Comparison of ENCODE assay signal across 23 cellular contexts in the genomic region with DNA sequence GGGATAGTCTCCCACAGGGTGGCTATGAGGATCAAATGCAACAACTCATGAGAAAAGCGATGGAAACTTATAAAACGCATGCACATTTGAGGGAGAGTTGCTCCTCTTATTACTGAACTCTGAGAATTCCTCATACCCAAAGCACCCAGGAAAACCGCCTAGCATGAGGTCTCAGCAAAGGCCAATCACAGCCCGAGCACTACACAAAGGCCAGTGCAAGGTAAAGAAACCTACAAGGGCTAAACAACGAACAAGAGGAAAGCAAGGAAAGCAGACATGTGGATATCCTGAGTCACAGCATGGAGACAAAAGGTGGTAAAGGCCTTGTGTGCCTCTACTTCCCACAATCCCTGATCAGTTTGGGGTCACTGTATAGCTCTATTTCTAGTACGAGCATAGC. TPM values are rescaled to one million over a fixed set of nuclear protein-coding genes. Genes with fewer than 3 reads are reported as not detected.
DNase-seq lines count a peak whose midpoint lies in the region; ATAC-seq and TF ChIP-seq lines count a peak whose summit lies in the region.
"Had no signal": no experiment of that assay in that cellular context is flagged by ENCODE, and none has a peak within 500 bp of the region (broad histone marks: within the 10 kb centered on the region; RNA-seq: fewer than 3 reads in every experiment).

No MANE protein-coding gene starts in this region.

- no peaks in the 10 kb centered on the region for H3K27me3 ChIP-seq in CD8-positive, alpha-beta memory T cell (ENCODE audit: insufficient read depth, low read length, poor library complexity, severe bottlenecking)
- no peaks in the 10 kb centered on the region for H3K27me3 ChIP-seq in liver (ENCODE audit: control insufficient read depth in 4 of 4, insufficient read depth in 4 of 4, low read length in 3 of 4)
- H3K27me3 ChIP-seq: testis had no signal

- H3K27ac Mint-ChIP-seq in activated CD4-positive, alpha-beta T cell treated with anti-CD3 and anti-CD28 coated beads, Interleukin-2, amount 10 ng/mL, durations not matched to agents 7 days and 5 days: peak overlapping the region; percentile 84
- H3K27ac Mint-ChIP-seq in CD8-positive, alpha-beta memory T cell: peak overlapping the region in 5 of 8 donors; percentile 19 to 77 (median 66)
- peak overlapping the region; percentile 95 for H3K27ac Mint-ChIP-seq in activated CD8-positive, alpha-beta T cell treated with anti-CD3 and anti-CD28 coated beads for 36 hours
- H3K27ac Mint-ChIP-seq: effector memory CD8-positive, alpha-beta T cell had no signal

- no peak overlapping the region for H3K4me3 Mint-ChIP-seq in activated CD4-positive, alpha-beta T cell treated with anti-CD3 and anti-CD28 coated beads, Interleukin-2, amount 10 ng/mL, durations not matched to agents 7 days and 5 days
- peak overlapping the region in 1 of 7 donors; percentile 9 for H3K4me3 Mint-ChIP-seq in CD8-positive, alpha-beta memory T cell
- no peak overlapping the region for H3K4me3 Mint-ChIP-seq in activated CD8-positive, alpha-beta T cell treated with anti-CD3 and anti-CD28 coated beads for 36 hours
- H3K4me3 Mint-ChIP-seq: effector memory CD8-positive, alpha-beta T cell had no signal

- H3K9me3 Mint-ChIP-seq in activated CD4-positive, alpha-beta T cell treated with anti-CD3 and anti-CD28 coated beads, Interleukin-2, amount 10 ng/mL, durations not matched to agents 7 days and 5 days: no peaks in the 10 kb centered on the region
- no peaks in the 10 kb centered on the region for H3K9me3 Mint-ChIP-seq in CD8-positive, alpha-beta memory T cell
- no peaks in the 10 kb centered on the region for H3K9me3 Mint-ChIP-seq in activated CD8-positive, alpha-beta T cell treated with anti-CD3 and anti-CD28 coated beads for 36 hours
- H3K9me3 Mint-ChIP-seq: effector memory CD8-positive, alpha-beta T cell had no signal

- peaks cover 83% of the 10 kb centered on the region for H3K4me1 ChIP-seq in CD8-positive, alpha-beta memory T cell (ENCODE audit: insufficient read depth, low read length)
- peaks cover 13 to 75% (median 65%) of the 10 kb centered on the region in 4 donors for H3K4me1 ChIP-seq in liver (ENCODE audit: control insufficient read depth in 4 of 4, insufficient read depth in 4 of 4, low read length in 3 of 4)

- peaks cover 81% of the 10 kb centered on the region for H3K4me1 Mint-ChIP-seq in activated CD4-positive, alpha-beta T cell treated with anti-CD3 and anti-CD28 coated beads, Interleukin-2, amount 10 ng/mL, durations not matched to agents 7 days and 5 days
- peaks cover 63 to 80% (median 74%) of the 10 kb centered on the region in 3 donors for H3K4me1 Mint-ChIP-seq in CD8-positive, alpha-beta memory T cell
- peaks cover 75% of the 10 kb centered on the region for H3K4me1 Mint-ChIP-seq in activated CD8-positive, alpha-beta T cell treated with anti-CD3 and anti-CD28 coated beads for 36 hours (ENCODE audit: low read depth)

- H3K9ac ChIP-seq in liver (ENCODE audit: low read depth in 1 of 2, low read length in 2 of 2): no peak overlapping the region

- H3K9me3 ChIP-seq in CD8-positive, alpha-beta memory T cell (ENCODE audit: low read length): no peaks in the 10 kb centered on the region
- H3K9me3 ChIP-seq in liver (ENCODE audit: control insufficient read depth in 4 of 4, low read length in 3 of 4): no peaks in the 10 kb centered on the region
- H3K9me3 ChIP-seq: A549, testis had no signal

- peak overlapping the region; percentile 10 for H3K4me3 ChIP-seq in CD8-positive, alpha-beta memory T cell (ENCODE audit: low read length)
- no peak overlapping the region for H3K4me3 ChIP-seq in liver (ENCODE audit: low read depth in 1 of 3, low read length in 3 of 3)
- H3K4me3 ChIP-seq: A549, testis had no signal

- peaks cover 76% of the 10 kb centered on the region for H3K36me3 Mint-ChIP-seq in activated CD4-positive, alpha-beta T cell treated with anti-CD3 and anti-CD28 coated beads, Interleukin-2, amount 10 ng/mL, durations not matched to agents 7 days and 5 days (ENCODE audit: low read depth)
- peaks cover 0 to 74% (median 12%) of the 10 kb centered on the region in 3 donors for H3K36me3 Mint-ChIP-seq in CD8-positive, alpha-beta memory T cell
- peaks cover 72% of the 10 kb centered on the region for H3K36me3 Mint-ChIP-seq in activated CD8-positive, alpha-beta T cell treated with anti-CD3 and anti-CD28 coated beads for 36 hours (ENCODE audit: low read depth)

- peaks cover 12% of the 10 kb centered on the region for H3K36me3 ChIP-seq in CD8-positive, alpha-beta memory T cell (ENCODE audit: insufficient read depth, low read length)
- H3K36me3 ChIP-seq in liver (ENCODE audit: control insufficient read depth in 4 of 4, insufficient read depth in 3 of 4, low read depth in 1 of 4, low read length in 3 of 4): peaks cover 0 to 10% (median 5%) of the 10 kb centered on the region in 4 donors

- WGBS in liver: 92% methylated on average over 6 of the region's 6 CpGs

- no peak for DNase-seq in activated CD4-positive, alpha-beta T cell treated with anti-CD3 and anti-CD28 coated beads, Interleukin-2, amount 10 ng/mL, durations not matched to agents 7 days and 5 days
- DNase-seq in activated CD4-positive, alpha-beta T cell treated with anti-CD3 and anti-CD28 coated beads for 4 hours: no peak
- no peak for DNase-seq in CD8-positive, alpha-beta memory T cell
- DNase-seq in activated CD8-positive, alpha-beta T cell treated with anti-CD3 and anti-CD28 coated beads for 36 hours: no peak
- DNase-seq in DMS114 treated with DMSO at 0.1 percent for 48 hours (lab: John Stamatoyannopoulos, UW; ENCODE audit: unreplicated experiment) (no peak), NAMALWA (ENCODE audit: low spot score) (no peak), D341Med (ENCODE audit: low spot score) (no peak)
- DNase-seq: activated CD8-positive, alpha-beta memory T cell treated with anti-CD3 and anti-CD28 coated beads for 24 hours; activated gamma-delta T cell treated with Interleukin-2 at 50 U/mL for 16 hours; DMS53; effector memory CD8-positive, alpha-beta T cell; Karpas-422; NCI-H1105; NCI-H2081 treated with DMSO at 0.1 percent for 48 hours; NCI-H510A treated with DMSO at 0.1 percent for 48 hours; testis had no signal

- no peaks in the 10 kb centered on the region for H3K27me3 Mint-ChIP-seq in activated CD4-positive, alpha-beta T cell treated with anti-CD3 and anti-CD28 coated beads, Interleukin-2, amount 10 ng/mL, durations not matched to agents 7 days and 5 days
- no peaks in the 10 kb centered on the region for H3K27me3 Mint-ChIP-seq in CD8-positive, alpha-beta memory T cell
- no peaks in the 10 kb centered on the region for H3K27me3 Mint-ChIP-seq in activated CD8-positive, alpha-beta T cell treated with anti-CD3 and anti-CD28 coated beads for 36 hours
- H3K27me3 Mint-ChIP-seq: effector memory CD8-positive, alpha-beta T cell had no signal

- CTCF ChIA-PET in activated CD4-positive, alpha-beta T cell treated with anti-CD3 and anti-CD28 coated beads, Interleukin-2, amount 10 ng/mL, durations not matched to agents 7 days and 5 days (lab: Charles Lee): interaction anchor here (0.6 to 1.7 kb wide), 3 partner anchors 87 to 116 kb away, joined by 4 to 5 read pairs (median 4); no protein-coding TSS in a partner anchor
- CTCF ChIA-PET in CD8-positive, alpha-beta memory T cell (lab: Charles Lee): interaction anchor here (1.3 to 10.1 kb wide), 2 partner anchors 20 to 62 kb away, joined by 3 to 77 read pairs; no protein-coding TSS in a partner anchor
- CTCF ChIA-PET in activated CD8-positive, alpha-beta T cell treated with anti-CD3 and anti-CD28 coated beads for 36 hours (lab: Charles Lee): interaction anchor here (0.7 kb wide), 1 partner anchor 61 kb away, joined by 4 read pairs; no protein-coding TSS in a partner anchor

- POLR2A ChIA-PET in activated CD4-positive, alpha-beta T cell treated with anti-CD3 and anti-CD28 coated beads, Interleukin-2, amount 10 ng/mL, durations not matched to agents 7 days and 5 days (lab: Charles Lee): interaction anchor here (0.6 kb wide), 1 partner anchor 111 kb away, joined by 3 read pairs; no protein-coding TSS in a partner anchor
- POLR2A ChIA-PET in CD8-positive, alpha-beta memory T cell (lab: Charles Lee): no interaction called here
- POLR2A ChIA-PET in activated CD8-positive, alpha-beta T cell treated with anti-CD3 and anti-CD28 coated beads for 36 hours (lab: Charles Lee): interaction anchor here (0.5 to 1.4 kb wide), 6 partner anchors 29 to 316 kb away, joined by 3 to 6 read pairs (median 3); partner anchors contain the start of gene HMCES

- H3K27ac ChIP-seq in CD8-positive, alpha-beta memory T cell (ENCODE audit: low read depth, low read length): no peak overlapping the region
- H3K27ac ChIP-seq in liver (ENCODE audit: low read depth in 1 of 2, low read length in 2 of 2): peak overlapping the region; percentile 1 to 36
- H3K27ac ChIP-seq: A549, testis had no signal

- no peak for TF ChIP-seq CTCF in activated CD8-positive, alpha-beta T cell treated with anti-CD3 and anti-CD28 coated beads for 36 hours (IDR thresholded peaks at IDR 0.05)
- TF ChIP-seq CTCF in liver (IDR thresholded peaks at IDR 0.05; ENCODE audit: low read depth, low read length, missing input control): no peak

- intact Hi-C loops in activated CD8-positive, alpha-beta T cell treated with anti-CD3 and anti-CD28 coated beads for 36 hours (cut with micrococcal nuclease): loop anchor here (10.0 kb wide), 1 partner anchor 60 kb away; no protein-coding TSS in a partner anchor

- no peak for ATAC-seq in activated CD8-positive, alpha-beta T cell treated with anti-CD3 and anti-CD28 coated beads for 36 hours
- ATAC-seq: A549; effector memory CD8-positive, alpha-beta T cell; left lobe of liver had no signal

- TF ChIP-seq RAD21 in liver (IDR thresholded peaks at IDR 0.05): no peak

RNA-seq across cellular contexts. Expression of gene RAB43, which starts 7.1 kb away (rescaled TPM):
- 10 to 100 TPM; 52.0 to 59.1 TPM for total RNA-seq in activated CD4-positive, alpha-beta T cell treated with anti-CD3 and anti-CD28 coated beads, Interleukin-2, amount 10 ng/mL, durations not matched to agents 7 days and 5 days
- total RNA-seq in CD8-positive, alpha-beta memory T cell: 10 to 100 TPM; 22.9 to 28.6 TPM
- 14.9 TPM for polyA plus RNA-seq in CD8-positive, alpha-beta memory T cell
- total RNA-seq in activated CD8-positive, alpha-beta T cell treated with anti-CD3 and anti-CD28 coated beads for 36 hours: 10 to 100 TPM; 41.6 to 44.1 TPM
- 10 to 100 TPM; 20.7 to 58.1 TPM for total RNA-seq in liver
- 10 to 100 TPM; 13.4 to 32.4 TPM for polyA plus RNA-seq in liver

RNA-seq across cellular contexts. Expression of gene ISY1, which starts 46.4 kb away (rescaled TPM):
- 10 to 100 TPM; 56.9 to 60.9 TPM for total RNA-seq in activated CD4-positive, alpha-beta T cell treated with anti-CD3 and anti-CD28 coated beads, Interleukin-2, amount 10 ng/mL, durations not matched to agents 7 days and 5 days
- total RNA-seq in CD8-positive, alpha-beta memory T cell: 10 to 100 TPM; 84.6 to 94.7 TPM
- polyA plus RNA-seq in CD8-positive, alpha-beta memory T cell: 91.6 TPM
- 10 to 100 TPM; 66.7 to 68.5 TPM for total RNA-seq in activated CD8-positive, alpha-beta T cell treated with anti-CD3 and anti-CD28 coated beads for 36 hours
- total RNA-seq in liver: 10 to 100 TPM in 1 of 2 donors, 1 to 10 TPM in 1; 6.4 to 12.3 TPM
- 10 to 100 TPM in 1 of 2 donors, 1 to 10 TPM in 1; 8.7 to 13.2 TPM for polyA plus RNA-seq in liver

RNA-seq across cellular contexts. Expression of gene GP9, which starts 53.9 kb away (rescaled TPM):
- total RNA-seq in activated CD4-positive, alpha-beta T cell treated with anti-CD3 and anti-CD28 coated beads, Interleukin-2, amount 10 ng/mL, durations not matched to agents 7 days and 5 days: not detected
- total RNA-seq in CD8-positive, alpha-beta memory T cell: not detected
- polyA plus RNA-seq in CD8-positive, alpha-beta memory T cell: not detected
- not detected for total RNA-seq in activated CD8-positive, alpha-beta T cell treated with anti-CD3 and anti-CD28 coated beads for 36 hours
- total RNA-seq in liver: 10 to 100 TPM in 1 of 2 donors, not detected in 1; 12.0 TPM
- polyA plus RNA-seq in liver: under 1 TPM in 1 of 2 donors, not detected in 1; 0.16 TPM
- total RNA-seq: chondrocyte, glomerular endothelial cell, renal cortical epithelial cell had no signal
- polyA plus RNA-seq: A549, BJ had no signal

Comparison
In these comparisons a context has a peak if more than half of its experiments do, and no peak if none do; other contexts are left out.
1. RNA of gene ISY1, which starts 46.4 kb away (total RNA-seq): 84.6 to 94.7 TPM in CD8-positive, alpha-beta memory T cell, 66.7 to 68.5 TPM in activated CD8-positive, alpha-beta T cell treated with anti-CD3 and anti-CD28 coated beads for 36 hours and 56.9 to 60.9 TPM in activated CD4-positive, alpha-beta T cell treated with anti-CD3 and anti-CD28 coated beads, Interleukin-2, amount 10 ng/mL, durations not matched to agents 7 days and 5 days; 6.4 to 12.3 TPM in liver; every median in the first group is over 4 times any median in the second.
2. Peak in every context shown above with its lines, with median percentiles within 50 percentile points of each other: H3K27ac Mint-ChIP-seq.